17 cellular contexts compared by ENCODE assay signal in genomic region chr2:23606196-23606595, GRCh38.
DNase-seq lines count a peak whose midpoint lies in the region; ATAC-seq and TF ChIP-seq lines count a peak whose summit lies in the region.
"Had no signal": no experiment of that assay in that cellular context is flagged by ENCODE, and none has a peak within 500 bp of the region (broad histone marks: within the 10 kb centered on the region; RNA-seq: fewer than 3 reads in every experiment).

No MANE protein-coding gene starts in this region.

- intact Hi-C loops in Right ventricle myocardium superior (cut with DNase I) (no loop called here), heart right ventricle (cut with DNase I) (no loop called here)

- H3K9me3 ChIP-seq in heart right ventricle, result peaks cover 0 to 14% (median 4%) of the 10 kb centered on the region in 11 donors

- H3K27ac ChIP-seq in heart right ventricle, result no peak overlapping the region

- no peaks in the 10 kb centered on the region for H3K36me3 ChIP-seq in heart right ventricle

- peaks cover 11% of the 10 kb centered on the region for H3K4me1 Mint-ChIP-seq in nephron
- H3K4me1 Mint-ChIP-seq: B cell, IgD-negative memory B cell had no signal

- 81% methylated on average over 9 of the region's 9 CpGs for WGBS in heart right ventricle, 2 donors

- no peaks in the 10 kb centered on the region for H3K4me1 ChIP-seq in heart right ventricle

- H3K27ac Mint-ChIP-seq in nephron, result peak overlapping the region in 2 of 3 experiments; percentile 21 to 46
- H3K27ac Mint-ChIP-seq: B cell; CD4-positive, alpha-beta T cell; IgD-negative memory B cell had no signal

- peaks cover 15% of the 10 kb centered on the region for H3K36me3 Mint-ChIP-seq in nephron (ENCODE audit: low read depth)

- H3K27me3 ChIP-seq in heart right ventricle, result no peaks in the 10 kb centered on the region

- ATAC-seq in Right ventricle myocardium superior (ENCODE audit: poor library complexity) (no peak), heart right ventricle (no peak)

- no peak overlapping the region for H3K4me3 Mint-ChIP-seq in nephron
- H3K4me3 Mint-ChIP-seq: B cell; CD4-positive, alpha-beta T cell; IgD-negative memory B cell had no signal

- H3K27me3 Mint-ChIP-seq in nephron (ENCODE audit: low read depth), result peaks cover 3% of the 10 kb centered on the region
- H3K27me3 Mint-ChIP-seq: IgD-negative memory B cell had no signal

- no peak overlapping the region for H3K4me3 ChIP-seq in heart right ventricle

- DNase-seq in Right ventricle myocardium superior, result peak; percentile 16
- no peak for DNase-seq in heart right ventricle
- peak; percentile 11 for DNase-seq in dermis blood vessel endothelial cell
- no peak for DNase-seq in Ammon's horn (ENCODE audit: low spot score)
- DNase-seq in mesenteric fat pad (ENCODE audit: low spot score), result no peak
- no peak for DNase-seq in MV-4-11 (lab: John Stamatoyannopoulos, UW)
- DNase-seq: 8988T; C1 segment of cervical spinal cord; CD4-positive, alpha-beta T cell; COR-L47; DMS53; GF-D8; HCEC 1CT; KG1 had no signal

- peaks cover 19% of the 10 kb centered on the region for H3K9me3 Mint-ChIP-seq in nephron

- TF ChIP-seq CTCF in heart right ventricle (IDR thresholded peaks at IDR 0.05) (no peak), nephron (IDR thresholded peaks at IDR 0.05; ENCODE audit: unreplicated experiment in 3 of 3) (no peak)

Comparison
In these comparisons a context has a peak if more than half of its experiments do, and no peak if none do; other contexts are left out.
1. DNase-seq: peak in Right ventricle myocardium superior (single experiment) and dermis blood vessel endothelial cell (single experiment); none in heart right ventricle (0 of 2), Ammon's horn (single experiment), mesenteric fat pad (single experiment) and MV-4-11 (single experiment).